2 cellular contexts compared by ENCODE assay signal in the genomic region with DNA sequence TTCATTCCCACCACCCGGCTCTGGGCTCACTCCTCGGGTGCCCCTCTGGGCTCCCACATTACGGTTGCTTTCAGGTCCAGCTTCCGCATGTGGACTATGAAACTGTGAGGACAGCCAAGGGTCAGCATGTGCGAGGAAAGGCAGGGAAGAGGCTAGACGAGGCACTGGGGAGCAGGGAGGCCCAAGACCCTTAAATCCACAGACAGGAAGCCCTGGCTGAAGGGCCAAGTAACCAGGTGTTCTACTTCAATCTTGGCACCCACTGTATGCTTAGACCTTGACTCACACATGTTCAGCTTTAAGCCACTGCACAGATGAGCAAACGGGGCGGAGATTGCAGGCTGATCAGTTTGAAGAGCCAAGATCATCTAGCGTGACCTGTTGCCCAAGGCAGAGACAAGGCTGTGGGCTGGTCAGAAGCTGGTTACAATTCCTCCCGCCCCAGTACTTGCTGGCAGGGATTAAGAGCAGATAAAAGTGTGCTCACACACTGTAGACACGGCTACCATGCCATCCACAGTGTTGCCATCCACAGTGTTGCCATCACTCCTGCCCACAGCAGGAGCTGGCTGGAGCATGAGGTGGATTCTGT.
TF ChIP-seq lines count a peak whose summit lies in the region.

A gene (plus strand): TSS at position 393 of the 592 bp plus-strand sequence. CDS start 184 bp downstream, at position 577.

TF ChIP-seq in K562, 482 proteins besides CTCF, POLR2A, EP300 and RAD21:
- TF ChIP-seq ZNF384 (IDR thresholded peaks at IDR 0.05; ENCODE audit: low read depth, low read length): no peak
- TF ChIP-seq, protein P1, sequence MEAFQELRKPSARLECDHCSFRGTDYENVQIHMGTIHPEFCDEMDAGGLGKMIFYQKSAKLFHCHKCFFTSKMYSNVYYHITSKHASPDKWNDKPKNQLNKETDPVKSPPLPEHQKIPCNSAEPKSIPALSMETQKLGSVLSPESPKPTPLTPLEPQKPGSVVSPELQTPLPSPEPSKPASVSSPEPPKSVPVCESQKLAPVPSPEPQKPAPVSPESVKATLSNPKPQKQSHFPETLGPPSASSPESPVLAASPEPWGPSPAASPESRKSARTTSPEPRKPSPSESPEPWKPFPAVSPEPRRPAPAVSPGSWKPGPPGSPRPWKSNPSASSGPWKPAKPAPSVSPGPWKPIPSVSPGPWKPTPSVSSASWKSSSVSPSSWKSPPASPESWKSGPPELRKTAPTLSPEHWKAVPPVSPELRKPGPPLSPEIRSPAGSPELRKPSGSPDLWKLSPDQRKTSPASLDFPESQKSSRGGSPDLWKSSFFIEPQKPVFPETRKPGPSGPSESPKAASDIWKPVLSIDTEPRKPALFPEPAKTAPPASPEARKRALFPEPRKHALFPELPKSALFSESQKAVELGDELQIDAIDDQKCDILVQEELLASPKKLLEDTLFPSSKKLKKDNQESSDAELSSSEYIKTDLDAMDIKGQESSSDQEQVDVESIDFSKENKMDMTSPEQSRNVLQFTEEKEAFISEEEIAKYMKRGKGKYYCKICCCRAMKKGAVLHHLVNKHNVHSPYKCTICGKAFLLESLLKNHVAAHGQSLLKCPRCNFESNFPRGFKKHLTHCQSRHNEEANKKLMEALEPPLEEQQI (IDR thresholded peaks at IDR 0.05): no peak
- no peak for TF ChIP-seq MAFF (IDR thresholded peaks at IDR 0.05; ENCODE audit: low read length)
- no peak for TF ChIP-seq CEBPG (CRISPR knock-in tag; IDR thresholded peaks at IDR 0.05)
- TF ChIP-seq CEBPG (tag; conservative IDR thresholded peaks at IDR 0.05 in 1 of 2, IDR thresholded peaks at IDR 0.05 in 1 of 2): no peak
- TF ChIP-seq, protein P2, sequence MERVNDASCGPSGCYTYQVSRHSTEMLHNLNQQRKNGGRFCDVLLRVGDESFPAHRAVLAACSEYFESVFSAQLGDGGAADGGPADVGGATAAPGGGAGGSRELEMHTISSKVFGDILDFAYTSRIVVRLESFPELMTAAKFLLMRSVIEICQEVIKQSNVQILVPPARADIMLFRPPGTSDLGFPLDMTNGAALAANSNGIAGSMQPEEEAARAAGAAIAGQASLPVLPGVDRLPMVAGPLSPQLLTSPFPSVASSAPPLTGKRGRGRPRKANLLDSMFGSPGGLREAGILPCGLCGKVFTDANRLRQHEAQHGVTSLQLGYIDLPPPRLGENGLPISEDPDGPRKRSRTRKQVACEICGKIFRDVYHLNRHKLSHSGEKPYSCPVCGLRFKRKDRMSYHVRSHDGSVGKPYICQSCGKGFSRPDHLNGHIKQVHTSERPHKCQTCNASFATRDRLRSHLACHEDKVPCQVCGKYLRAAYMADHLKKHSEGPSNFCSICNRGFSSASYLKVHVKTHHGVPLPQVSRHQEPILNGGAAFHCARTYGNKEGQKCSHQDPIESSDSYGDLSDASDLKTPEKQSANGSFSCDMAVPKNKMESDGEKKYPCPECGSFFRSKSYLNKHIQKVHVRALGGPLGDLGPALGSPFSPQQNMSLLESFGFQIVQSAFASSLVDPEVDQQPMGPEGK (CRISPR knock-in tag; IDR thresholded peaks at IDR 0.05; ENCODE audit: borderline replicate concordance): no peak
- TF ChIP-seq ZNF263 (CRISPR knock-in tag; IDR thresholded peaks at IDR 0.05; ENCODE audit: borderline replicate concordance): no peak
- TF ChIP-seq ZNF507 (tag; conservative IDR thresholded peaks at IDR 0.05): no peak
- no peak for TF ChIP-seq GABPA (tag; conservative IDR thresholded peaks at IDR 0.05; ENCODE audit: low read depth)

TF ChIP-seq in liver, 16 proteins besides CTCF, POLR2A, EP300 and RAD21:
- peak; percentile 16 to 59 for TF ChIP-seq JUND (IDR thresholded peaks at IDR 0.05)
- peak; percentile 72 for TF ChIP-seq SP1 (IDR thresholded peaks at IDR 0.05)
- TF ChIP-seq, protein P3, sequence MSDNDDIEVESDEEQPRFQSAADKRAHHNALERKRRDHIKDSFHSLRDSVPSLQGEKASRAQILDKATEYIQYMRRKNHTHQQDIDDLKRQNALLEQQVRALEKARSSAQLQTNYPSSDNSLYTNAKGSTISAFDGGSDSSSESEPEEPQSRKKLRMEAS (IDR thresholded peaks at IDR 0.05): peak; percentile 98
- TF ChIP-seq RXRA (IDR thresholded peaks at IDR 0.05): peak; percentile 69 to 74
- TF ChIP-seq FOXA1 (IDR thresholded peaks at IDR 0.05): no peak
- TF ChIP-seq YY1 (IDR thresholded peaks at IDR 0.05): peak; percentile 56
- TF ChIP-seq TAF1 (conservative IDR thresholded peaks at IDR 0.05): no peak
- peak; percentile 82 to 83 for TF ChIP-seq HNF4A (conservative IDR thresholded peaks at IDR 0.05)
- TF ChIP-seq, protein P4, sequence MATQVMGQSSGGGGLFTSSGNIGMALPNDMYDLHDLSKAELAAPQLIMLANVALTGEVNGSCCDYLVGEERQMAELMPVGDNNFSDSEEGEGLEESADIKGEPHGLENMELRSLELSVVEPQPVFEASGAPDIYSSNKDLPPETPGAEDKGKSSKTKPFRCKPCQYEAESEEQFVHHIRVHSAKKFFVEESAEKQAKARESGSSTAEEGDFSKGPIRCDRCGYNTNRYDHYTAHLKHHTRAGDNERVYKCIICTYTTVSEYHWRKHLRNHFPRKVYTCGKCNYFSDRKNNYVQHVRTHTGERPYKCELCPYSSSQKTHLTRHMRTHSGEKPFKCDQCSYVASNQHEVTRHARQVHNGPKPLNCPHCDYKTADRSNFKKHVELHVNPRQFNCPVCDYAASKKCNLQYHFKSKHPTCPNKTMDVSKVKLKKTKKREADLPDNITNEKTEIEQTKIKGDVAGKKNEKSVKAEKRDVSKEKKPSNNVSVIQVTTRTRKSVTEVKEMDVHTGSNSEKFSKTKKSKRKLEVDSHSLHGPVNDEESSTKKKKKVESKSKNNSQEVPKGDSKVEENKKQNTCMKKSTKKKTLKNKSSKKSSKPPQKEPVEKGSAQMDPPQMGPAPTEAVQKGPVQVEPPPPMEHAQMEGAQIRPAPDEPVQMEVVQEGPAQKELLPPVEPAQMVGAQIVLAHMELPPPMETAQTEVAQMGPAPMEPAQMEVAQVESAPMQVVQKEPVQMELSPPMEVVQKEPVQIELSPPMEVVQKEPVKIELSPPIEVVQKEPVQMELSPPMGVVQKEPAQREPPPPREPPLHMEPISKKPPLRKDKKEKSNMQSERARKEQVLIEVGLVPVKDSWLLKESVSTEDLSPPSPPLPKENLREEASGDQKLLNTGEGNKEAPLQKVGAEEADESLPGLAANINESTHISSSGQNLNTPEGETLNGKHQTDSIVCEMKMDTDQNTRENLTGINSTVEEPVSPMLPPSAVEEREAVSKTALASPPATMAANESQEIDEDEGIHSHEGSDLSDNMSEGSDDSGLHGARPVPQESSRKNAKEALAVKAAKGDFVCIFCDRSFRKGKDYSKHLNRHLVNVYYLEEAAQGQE (IDR thresholded peaks at IDR 0.05): peak; percentile 55
- TF ChIP-seq EGR1 (IDR thresholded peaks at IDR 0.05; ENCODE audit: low read depth in 2 of 2): no peak
- TF ChIP-seq HNF4G (IDR thresholded peaks at IDR 0.05): no peak
- peak; percentile 85 for TF ChIP-seq NR2F2 (IDR thresholded peaks at IDR 0.05)
- TF ChIP-seq FOXA2 (IDR thresholded peaks at IDR 0.05): peak; percentile 36
